Comparison of ENCODE assay signal across 21 cellular contexts in the genomic region with DNA sequence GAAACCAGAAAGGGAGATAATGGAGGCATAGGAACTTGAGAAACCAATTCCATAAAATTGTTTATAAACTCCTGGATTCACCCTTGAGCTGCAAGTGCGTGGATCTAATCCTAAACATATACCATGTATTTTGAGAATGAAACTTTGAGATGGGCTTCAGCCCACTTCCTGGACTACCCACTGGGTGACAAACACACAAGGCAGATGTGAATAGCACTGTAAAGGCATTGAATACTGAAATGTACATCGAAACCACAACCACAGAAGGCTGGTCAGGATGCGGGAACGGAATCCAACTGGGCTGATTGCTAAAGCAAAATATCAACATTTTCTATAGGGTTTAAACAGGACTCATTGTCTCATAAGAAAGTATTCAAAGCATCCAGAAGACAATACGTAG.
DNase-seq lines count a peak whose midpoint lies in the region; ATAC-seq and TF ChIP-seq lines count a peak whose summit lies in the region.
"Had no signal": no experiment of that assay in that cellular context is flagged by ENCODE, and none has a peak within 500 bp of the region (broad histone marks: within the 10 kb centered on the region; RNA-seq: fewer than 3 reads in every experiment).

No MANE protein-coding gene starts in this region.

- no peak for TF ChIP-seq POLR2A in heart left ventricle (IDR thresholded peaks at IDR 0.05)

- TF ChIP-seq CTCF in DND-41 (IDR thresholded peaks at IDR 0.05; ENCODE audit: borderline replicate concordance, extremely low read depth, low read length, poor library complexity, severe bottlenecking) (no peak), endodermal cell (conservative IDR thresholded peaks at IDR 0.05) (no peak), H9 (conservative IDR thresholded peaks at IDR 0.05) (no peak), heart left ventricle (IDR thresholded peaks at IDR 0.05) (no peak)

- no peak overlapping the region for H2BK15ac ChIP-seq in H9 (ENCODE audit: low read depth, low read length)

- DNase-seq in DND-41 (peak; percentile 37), HT1080 (ENCODE audit: low read depth) (peak; percentile 5), endodermal cell (no peak), H9 (no peak), heart left ventricle (no peak)
- no peak for DNase-seq in activated naive CD4-positive, alpha-beta T cell treated with anti-CD3 and anti-CD28 coated beads, Interleukin-2, amount 50 U/mL, for 72 hours (ENCODE audit: low spot score in 2 of 2)
- DNase-seq: 8988T; ACHN; BE2C; C1 segment of cervical spinal cord; CD4-positive, alpha-beta memory T cell; CD4-positive, CD25-positive, alpha-beta regulatory T cell; CD8-positive, alpha-beta memory T cell; COR-L47; DMS 273 treated with DMSO at 0.1 percent for 48 hours; DMS153; DMS53; DMS79; GF-D8 had no signal

- no peak overlapping the region for H3K56ac ChIP-seq in H9 (ENCODE audit: insufficient read length, low read depth, low read length)

- H3K27ac ChIP-seq in DND-41 (ENCODE audit: low read length) (no peak overlapping the region), endodermal cell (ENCODE audit: low read depth, low read length) (no peak overlapping the region), H9 (ENCODE audit: insufficient read length, low read depth, low read length) (no peak overlapping the region), heart left ventricle (no peak overlapping the region)
- H3K27ac ChIP-seq: BLaER1 had no signal

- H2BK5ac ChIP-seq in H9 (ENCODE audit: insufficient read length, low read length) = no peak overlapping the region

- no peak overlapping the region for H2BK12ac ChIP-seq in H9 (ENCODE audit: insufficient read length, low read depth, low read length)

- H3K9me3 ChIP-seq in DND-41 (ENCODE audit: insufficient read depth, low read length, severe bottlenecking) (peaks cover 46% of the 10 kb centered on the region), endodermal cell (ENCODE audit: control insufficient read depth, low read length) (peaks cover 50% of the 10 kb centered on the region), H9 (ENCODE audit: control insufficient read depth, low read depth, low read length) (peaks cover 13% of the 10 kb centered on the region), heart left ventricle (peaks cover 0 to 62% (median 25%) of the 10 kb centered on the region in 12 donors)
- H3K9me3 ChIP-seq: BE2C had no signal

- no peak overlapping the region for H4K91ac ChIP-seq in H9 (ENCODE audit: insufficient read length, low read depth, low read length)

- H3K18ac ChIP-seq in H9 (ENCODE audit: insufficient read length, low read depth, low read length) = no peak overlapping the region

- H4K20me1 ChIP-seq in DND-41 (ENCODE audit: insufficient read depth, low read length) (no peaks in the 10 kb centered on the region), H9 (ENCODE audit: control insufficient read depth, insufficient read depth, insufficient read length) (no peaks in the 10 kb centered on the region)
- H4K20me1 ChIP-seq: BLaER1 had no signal

- H3K4me2 ChIP-seq in DND-41 (ENCODE audit: insufficient read depth, low read length) (no peak overlapping the region), H9 (ENCODE audit: insufficient read depth, insufficient read length, low read length) (no peak overlapping the region)
- H3K4me2 ChIP-seq: BLaER1 had no signal

- no peaks in the 10 kb centered on the region for H3K79me1 ChIP-seq in H9 (ENCODE audit: insufficient read depth, low read depth, low read length, poor library complexity, severe bottlenecking)

- H2AFZ ChIP-seq in DND-41 (ENCODE audit: low read depth, low read length) (no peak overlapping the region), H9 (ENCODE audit: low read length) (no peak overlapping the region)

- no peak overlapping the region for H2BK20ac ChIP-seq in H9 (ENCODE audit: low read depth, low read length, poor library complexity, severe bottlenecking)

- H2AK5ac ChIP-seq in H9 (ENCODE audit: insufficient read length, low read length) = no peak overlapping the region

- H3K23ac ChIP-seq in H9 (ENCODE audit: insufficient read length, low read depth, low read length) = no peak overlapping the region

- H3T11ph ChIP-seq in H9 (ENCODE audit: low read length) = no peak overlapping the region

- intact Hi-C loops in heart left ventricle (cut with DNase I) = no loop called here

- ATAC-seq in DND-41 (ENCODE audit: insufficient read depth, low read depth) (peak; percentile 83), heart left ventricle (no peak)
- no peak for ATAC-seq in activated naive CD4-positive, alpha-beta T cell treated with anti-CD3 and anti-CD28 coated beads, Interleukin-2, amount 50 U/mL, for 72 hours

- peaks cover 18% of the 10 kb centered on the region for H3K36me3 Mint-ChIP-seq in endodermal cell (ENCODE audit: low read depth)
- H3K36me3 Mint-ChIP-seq in H9 (ENCODE audit: insufficient read depth in 1 of 3, low read depth in 3 of 3) = peaks cover 39 to 66% (median 54%) of the 10 kb centered on the region in 3 experiments
- peaks cover 8 to 21% of the 10 kb centered on the region in 2 donors for H3K36me3 Mint-ChIP-seq in activated naive CD4-positive, alpha-beta T cell treated with anti-CD3 and anti-CD28 coated beads, Interleukin-2, amount 50 U/mL, for 72 hours
- H3K36me3 Mint-ChIP-seq: CD4-positive, alpha-beta memory T cell; CD4-positive, CD25-positive, alpha-beta regulatory T cell had no signal

- H3K36me3 ChIP-seq in DND-41 (ENCODE audit: insufficient read depth, low read length) (no peaks in the 10 kb centered on the region), endodermal cell (ENCODE audit: control insufficient read depth, insufficient read depth, low read length) (no peaks in the 10 kb centered on the region), heart left ventricle (no peaks in the 10 kb centered on the region)
- H3K36me3 ChIP-seq: BE2C, BLaER1 had no signal

- peaks cover 68% of the 10 kb centered on the region for H3K9me3 Mint-ChIP-seq in endodermal cell
- peaks cover 58 to 64% of the 10 kb centered on the region in 2 experiments for H3K9me3 Mint-ChIP-seq in H9
- H3K9me3 Mint-ChIP-seq in activated naive CD4-positive, alpha-beta T cell treated with anti-CD3 and anti-CD28 coated beads, Interleukin-2, amount 50 U/mL, for 72 hours = peaks cover 30 to 36% of the 10 kb centered on the region in 2 donors

- H3K4me3 ChIP-seq in DND-41 (ENCODE audit: low read depth in 1 of 2, low read length in 2 of 2) (no peak overlapping the region), endodermal cell (ENCODE audit: low read length) (peak overlapping the region; percentile 26), heart left ventricle (no peak overlapping the region)
- H3K4me3 ChIP-seq: BLaER1 had no signal

- H3K27me3 ChIP-seq in DND-41 (ENCODE audit: insufficient read depth, low read length, poor library complexity) (no peaks in the 10 kb centered on the region), endodermal cell (ENCODE audit: control insufficient read depth, insufficient read depth, low read length, poor library complexity, severe bottlenecking) (no peaks in the 10 kb centered on the region), H9 (ENCODE audit: insufficient read depth, low read length) (no peaks in the 10 kb centered on the region), heart left ventricle (no peaks in the 10 kb centered on the region)
- H3K27me3 ChIP-seq: BE2C, BLaER1 had no signal

- no peaks in the 10 kb centered on the region for H3K23me2 ChIP-seq in H9 (ENCODE audit: insufficient read length, low read depth, low read length, poor library complexity, severe bottlenecking)

- no peaks in the 10 kb centered on the region for H3K79me2 ChIP-seq in DND-41 (ENCODE audit: insufficient read depth, low read length)
- no peaks in the 10 kb centered on the region for H3K79me2 ChIP-seq in H9 (ENCODE audit: insufficient read depth, low read length)

- H3K4me3 Mint-ChIP-seq in endodermal cell = no peak overlapping the region
- no peak overlapping the region for H3K4me3 Mint-ChIP-seq in H9
- H3K4me3 Mint-ChIP-seq: CD14-positive monocyte; CD4-positive, alpha-beta memory T cell; CD4-positive, CD25-positive, alpha-beta regulatory T cell; CD8-positive, alpha-beta memory T cell had no signal

- no peak overlapping the region for H4K5ac ChIP-seq in H9 (ENCODE audit: insufficient read length, low read depth, low read length)

- H3K27me3 Mint-ChIP-seq in endodermal cell (ENCODE audit: insufficient read depth) = no peaks in the 10 kb centered on the region
- H3K27me3 Mint-ChIP-seq in H9 (ENCODE audit: low read depth) = peaks cover 1% of the 10 kb centered on the region
- H3K27me3 Mint-ChIP-seq: CD4-positive, alpha-beta memory T cell; CD4-positive, CD25-positive, alpha-beta regulatory T cell had no signal

- H3K4me1 Mint-ChIP-seq in endodermal cell = no peaks in the 10 kb centered on the region
- no peaks in the 10 kb centered on the region for H3K4me1 Mint-ChIP-seq in H9
- H3K4me1 Mint-ChIP-seq: CD14-positive monocyte; CD4-positive, alpha-beta memory T cell; CD4-positive, CD25-positive, alpha-beta regulatory T cell; CD8-positive, alpha-beta memory T cell had no signal

- H3K4ac ChIP-seq in H9 (ENCODE audit: low read depth, low read length) = no peak overlapping the region

- H3K27ac Mint-ChIP-seq in endodermal cell = no peak overlapping the region
- H3K27ac Mint-ChIP-seq in H9 = no peak overlapping the region
- no peak overlapping the region for H3K27ac Mint-ChIP-seq in activated naive CD4-positive, alpha-beta T cell treated with anti-CD3 and anti-CD28 coated beads, Interleukin-2, amount 50 U/mL, for 72 hours
- H3K27ac Mint-ChIP-seq: CD4-positive, alpha-beta memory T cell; CD4-positive, CD25-positive, alpha-beta regulatory T cell; CD8-positive, alpha-beta memory T cell had no signal

- H3K9ac ChIP-seq in DND-41 (ENCODE audit: low read depth, low read length) (no peak overlapping the region), endodermal cell (ENCODE audit: extremely low read depth, low read length, poor library complexity, severe bottlenecking) (no peak overlapping the region), H9 (ENCODE audit: extremely low read depth, insufficient read length, low read length) (no peak overlapping the region)
- H3K9ac ChIP-seq: BLaER1 had no signal

- H2BK120ac ChIP-seq in H9 (ENCODE audit: low read depth, low read length, poor library complexity, severe bottlenecking) = no peak overlapping the region

- 74 to 100% methylated on average over 3 to 5 of the region's 5 CpGs for WGBS in endodermal cell (ENCODE audit: insufficient coverage in 1 of 2, insufficient read length in 1 of 2), 2 experiments
- WGBS in H9 (ENCODE audit: extremely low coverage, insufficient read length, low lambda C conversion rate) = no CpG with 5 or more reads among the region's 5 CpGs
- WGBS in heart left ventricle, 4 donors = 75 to 97% (median 83%) methylated on average over 5 of the region's 5 CpGs

- peaks cover 6% of the 10 kb centered on the region for H3K4me1 ChIP-seq in DND-41 (ENCODE audit: insufficient read depth, low read length)
- H3K4me1 ChIP-seq in endodermal cell (ENCODE audit: control insufficient read depth, insufficient read depth, low read length) = no peaks in the 10 kb centered on the region
- no peaks in the 10 kb centered on the region for H3K4me1 ChIP-seq in H9 (ENCODE audit: insufficient read depth, low read length)
- H3K4me1 ChIP-seq in heart left ventricle = peaks cover 0 to 5% (median 0%) of the 10 kb centered on the region in 12 donors
- H3K4me1 ChIP-seq: BE2C, BLaER1 had no signal

- H3K14ac ChIP-seq in H9 (ENCODE audit: insufficient read depth, low read length) = no peak overlapping the region

- H4K8ac ChIP-seq in H9 (replicated peaks; ENCODE audit: insufficient read length, low read depth, low read length) = no peak overlapping the region

Comparison
In these comparisons a context has a peak if more than half of its experiments do, and no peak if none do; other contexts are left out.
1. DNase-seq: peak in DND-41 (single experiment) and HT1080 (single experiment); none in endodermal cell (single experiment), H9 (single experiment), heart left ventricle (0 of 5) and activated naive CD4-positive, alpha-beta T cell treated with anti-CD3 and anti-CD28 coated beads, Interleukin-2, amount 50 U/mL, for 72 hours (0 of 2).